In the genomic region with DNA sequence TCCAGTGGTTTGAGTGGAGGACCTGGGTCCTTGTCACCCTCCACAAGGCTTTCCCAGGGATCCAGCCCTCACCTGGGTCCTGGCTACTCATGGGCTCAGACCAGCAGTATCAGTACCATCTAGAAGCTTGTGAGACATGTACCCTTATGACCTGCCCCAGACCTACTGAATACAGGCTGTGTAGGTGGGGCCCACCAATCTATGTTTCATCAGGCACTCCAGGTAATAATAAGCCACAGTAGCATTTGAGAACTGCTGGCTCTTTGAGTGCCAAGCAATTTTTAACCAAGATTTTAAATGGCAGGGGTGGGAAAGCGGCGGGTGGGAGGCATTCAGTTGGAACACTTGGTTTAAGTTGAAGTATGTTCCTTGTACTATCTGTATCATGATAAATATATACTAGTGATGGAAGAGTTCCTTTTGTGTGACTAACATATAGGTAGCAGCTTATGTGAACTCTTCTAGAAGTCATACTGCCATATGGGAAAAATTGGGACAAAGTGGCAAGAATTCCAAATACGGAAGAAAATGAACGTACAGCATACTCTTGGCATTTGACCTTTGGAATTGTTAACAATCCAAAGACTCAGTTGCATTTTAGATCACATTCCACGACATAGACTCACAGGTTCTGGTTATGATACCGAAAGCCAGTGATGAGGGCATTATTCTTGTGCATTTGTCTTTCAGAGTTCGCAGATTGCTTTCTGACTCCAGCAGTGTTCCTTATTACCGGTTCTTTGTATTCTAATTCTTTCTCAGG, we compare ENCODE assay signal across 13 cellular contexts.
DNase-seq lines count a peak whose midpoint lies in the region; ATAC-seq and TF ChIP-seq lines count a peak whose summit lies in the region.
"Had no signal": no experiment of that assay in that cellular context is flagged by ENCODE, and none has a peak within 500 bp of the region (broad histone marks: within the 10 kb centered on the region; RNA-seq: fewer than 3 reads in every experiment).

No MANE protein-coding gene starts in this region.

- H3K36me3 ChIP-seq in heart left ventricle, result peaks cover 0 to 27% (median 10%) of the 10 kb centered on the region in 9 donors
- H3K36me3 ChIP-seq in upper lobe of left lung, result peaks cover 0 to 27% (median 0%) of the 10 kb centered on the region in 4 donors
- H3K36me3 ChIP-seq: thyroid gland had no signal

- no peak for TF ChIP-seq CTCF in heart left ventricle (IDR thresholded peaks at IDR 0.05)
- no peak for TF ChIP-seq CTCF in dorsolateral prefrontal cortex (IDR thresholded peaks at IDR 0.05 in 54 of 56, conservative IDR thresholded peaks at IDR 0.05 in 2 of 56; ENCODE audit: low read depth in 1 of 56, partially characterized antibody in 56 of 56)
- TF ChIP-seq CTCF in neural crest cell (conservative IDR thresholded peaks at IDR 0.05), result no peak
- TF ChIP-seq CTCF in upper lobe of left lung (IDR thresholded peaks at IDR 0.05), result no peak

- H3K4me3 Mint-ChIP-seq in neural crest cell, result no peak overlapping the region
- H3K4me3 Mint-ChIP-seq: activated CD4-positive, alpha-beta T cell treated with anti-CD3 and anti-CD28 coated beads, Interleukin-2, amount 10 ng/mL, durations not matched to agents 24 days and 14 days had no signal

- H3K27me3 ChIP-seq in heart left ventricle (no peaks in the 10 kb centered on the region), dorsolateral prefrontal cortex (no peaks in the 10 kb centered on the region), upper lobe of left lung (no peaks in the 10 kb centered on the region)
- H3K27me3 ChIP-seq: left lung, thyroid gland had no signal

- intact Hi-C loops in heart left ventricle (cut with DNase I) (loop anchor here in 2 of 10 donors (5.0 kb wide), 2 partner anchors 46 to 56 kb away; no protein-coding TSS in a partner anchor), Right ventricle myocardium superior (cut with DNase I) (no loop called here), dorsolateral prefrontal cortex (cut with DNase I) (no loop called here)

- H3K4me3 ChIP-seq in heart left ventricle, result no peak overlapping the region
- H3K4me3 ChIP-seq in dorsolateral prefrontal cortex, result no peak overlapping the region
- H3K4me3 ChIP-seq in upper lobe of left lung, result no peak overlapping the region
- H3K4me3 ChIP-seq: left lung, thyroid gland had no signal

- no peak for TF ChIP-seq POLR2A in heart left ventricle (IDR thresholded peaks at IDR 0.05)
- no peak for TF ChIP-seq POLR2A in upper lobe of left lung (IDR thresholded peaks at IDR 0.05)

- DNase-seq in heart left ventricle (no peak), Right ventricle myocardium superior (no peak), dorsolateral prefrontal cortex (peak in 2 of 10 donors; percentile 31 to 44), neural crest cell (ENCODE audit: low read depth, low spot score) (no peak), upper lobe of left lung (no peak), DMS79 (lab: John Stamatoyannopoulos, UW) (no peak), medulla oblongata (ENCODE audit: extremely low spot score) (no peak)
- DNase-seq in stimulated activated CD4-positive, alpha-beta T cell treated with anti-CD3 and anti-CD28 coated beads, Interleukin-12 subunit alpha, Interleukin-12 subunit beta, amount 100 ng/mL, for 4 hours, result no peak
- DNase-seq: activated CD4-positive, alpha-beta T cell treated with anti-CD3 and anti-CD28 coated beads, Interleukin-2, amount 10 ng/mL, durations not matched to agents 24 days and 14 days; dermis blood vessel endothelial cell; left lung; T-helper 1 cell; thyroid gland had no signal

- H3K9me3 ChIP-seq in heart left ventricle (no peaks in the 10 kb centered on the region), upper lobe of left lung (no peaks in the 10 kb centered on the region)
- H3K9me3 ChIP-seq: left lung, thyroid gland had no signal

- H3K27me3 Mint-ChIP-seq in neural crest cell (ENCODE audit: low read depth), result no peaks in the 10 kb centered on the region
- H3K27me3 Mint-ChIP-seq: activated CD4-positive, alpha-beta T cell treated with anti-CD3 and anti-CD28 coated beads, Interleukin-2, amount 10 ng/mL, durations not matched to agents 24 days and 14 days had no signal

- H3K9me3 Mint-ChIP-seq in neural crest cell, result no peaks in the 10 kb centered on the region
- H3K9me3 Mint-ChIP-seq: activated CD4-positive, alpha-beta T cell treated with anti-CD3 and anti-CD28 coated beads, Interleukin-2, amount 10 ng/mL, durations not matched to agents 24 days and 14 days had no signal

- ATAC-seq in heart left ventricle, result no peak
- no peak for ATAC-seq in Right ventricle myocardium superior (ENCODE audit: poor library complexity)
- peak in 1 of 2 donors; percentile 20 for ATAC-seq in upper lobe of left lung (ENCODE audit: low FRiP score in 2 of 2)
- ATAC-seq: left lung had no signal

- H3K4me1 ChIP-seq in heart left ventricle (peaks cover 7 to 83% (median 64%) of the 10 kb centered on the region in 12 donors), upper lobe of left lung (peaks cover 9 to 39% (median 33%) of the 10 kb centered on the region in 4 donors)

- peaks cover 8% of the 10 kb centered on the region for H3K36me3 Mint-ChIP-seq in neural crest cell (ENCODE audit: low read depth)

- 91 to 95% (median 94%) methylated on average over 8 of the region's 8 CpGs for WGBS in heart left ventricle, 4 donors
- 96 to 97% methylated on average over 8 of the region's 8 CpGs for WGBS in upper lobe of left lung, 2 donors

- TF ChIP-seq EP300 in upper lobe of left lung (IDR thresholded peaks at IDR 0.05), result no peak

- peak overlapping the region; percentile 55 for H3K27ac Mint-ChIP-seq in neural crest cell (ENCODE audit: unreplicated experiment)
- H3K27ac Mint-ChIP-seq: activated CD4-positive, alpha-beta T cell treated with anti-CD3 and anti-CD28 coated beads, Interleukin-2, amount 10 ng/mL, durations not matched to agents 24 days and 14 days had no signal

- peak overlapping the region; percentile 56 to 88 (median 76) for H3K27ac ChIP-seq in heart left ventricle
- H3K27ac ChIP-seq in dorsolateral prefrontal cortex, result peak overlapping the region in 48 of 59 donors; percentile 3 to 86 (median 66)
- H3K27ac ChIP-seq in upper lobe of left lung, result peak overlapping the region in 3 of 4 donors; percentile 6 to 73 (median 45)

- peaks cover 39% of the 10 kb centered on the region for H3K4me1 Mint-ChIP-seq in neural crest cell
